20 cellular contexts compared by ENCODE assay signal in the genomic region with DNA sequence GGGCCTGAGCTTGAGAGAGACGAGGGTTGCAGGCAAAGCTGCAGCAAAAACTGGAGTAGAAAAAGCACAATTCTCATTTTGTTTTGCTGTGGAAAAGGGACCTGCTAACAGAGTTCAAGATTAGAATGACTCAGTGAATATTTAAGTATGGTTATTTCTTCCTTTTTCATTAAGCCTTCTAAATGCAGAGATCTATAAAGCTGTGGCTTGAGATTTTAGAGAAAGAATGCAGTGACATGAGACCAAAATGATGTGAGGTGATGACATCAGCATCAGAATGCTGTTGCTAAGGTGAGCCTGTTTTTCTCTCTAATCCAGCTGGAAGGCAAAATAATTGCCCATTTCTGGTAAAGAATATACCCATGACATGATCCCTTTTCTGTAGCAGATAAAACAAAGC. TPM values are rescaled to one million over a fixed set of nuclear protein-coding genes. Genes with fewer than 3 reads are reported as not detected.
A peak's percentile ranks its signal among the peaks of the same experiment; 100 is the strongest.
DNase-seq lines count a peak whose midpoint lies in the region; ATAC-seq and TF ChIP-seq lines count a peak whose summit lies in the region.
"Had no signal": no experiment of that assay in that cellular context is flagged by ENCODE, and none has a peak within 500 bp of the region (broad histone marks: within the 10 kb centered on the region; RNA-seq: fewer than 3 reads in every experiment).

No MANE protein-coding gene starts in this region.

- peaks cover 1% of the 10 kb centered on the region for H3K36me3 Mint-ChIP-seq in activated naive CD8-positive, alpha-beta T cell treated with anti-CD3 and anti-CD28 coated beads, Interleukin-2, amount 10 ng/mL, durations not matched to agents 7 days and 5 days
- peaks cover 2% of the 10 kb centered on the region for H3K36me3 Mint-ChIP-seq in activated naive CD8-positive, alpha-beta T cell treated with anti-CD3 and anti-CD28 coated beads for 36 hours
- H3K36me3 Mint-ChIP-seq in mesothelial cell of epicardium, result peaks cover 9% of the 10 kb centered on the region

- peaks cover 24% of the 10 kb centered on the region for H3K4me1 ChIP-seq in adipocyte (ENCODE audit: control insufficient read depth, insufficient read depth, low read length)
- H3K4me1 ChIP-seq: foreskin keratinocyte, thyroid gland had no signal

- no peaks in the 10 kb centered on the region for H3K36me3 ChIP-seq in adipocyte (ENCODE audit: control insufficient read depth, insufficient read depth, low read length, severe bottlenecking)
- H3K36me3 ChIP-seq: thyroid gland had no signal

- H3K4me1 Mint-ChIP-seq in activated naive CD8-positive, alpha-beta T cell treated with anti-CD3 and anti-CD28 coated beads, Interleukin-2, amount 10 ng/mL, durations not matched to agents 7 days and 5 days, result peaks cover 22% of the 10 kb centered on the region
- H3K4me1 Mint-ChIP-seq in activated naive CD8-positive, alpha-beta T cell treated with anti-CD3 and anti-CD28 coated beads for 36 hours, result peaks cover 44% of the 10 kb centered on the region
- peaks cover 19% of the 10 kb centered on the region for H3K4me1 Mint-ChIP-seq in mesothelial cell of epicardium
- H3K4me1 Mint-ChIP-seq: nephron had no signal

- no peak for ATAC-seq in activated naive CD8-positive, alpha-beta T cell treated with anti-CD3 and anti-CD28 coated beads, Interleukin-2, amount 10 ng/mL, durations not matched to agents 7 days and 5 days (ENCODE audit: low read depth)
- ATAC-seq: foreskin keratinocyte had no signal

- H3K9me3 Mint-ChIP-seq in activated naive CD8-positive, alpha-beta T cell treated with anti-CD3 and anti-CD28 coated beads, Interleukin-2, amount 10 ng/mL, durations not matched to agents 7 days and 5 days, result peaks cover 4% of the 10 kb centered on the region
- H3K9me3 Mint-ChIP-seq in activated naive CD8-positive, alpha-beta T cell treated with anti-CD3 and anti-CD28 coated beads for 36 hours, result peaks cover 5% of the 10 kb centered on the region
- H3K9me3 Mint-ChIP-seq in mesothelial cell of epicardium, result peaks cover 12% of the 10 kb centered on the region

- no peak for DNase-seq in activated naive CD8-positive, alpha-beta T cell treated with anti-CD3 and anti-CD28 coated beads, Interleukin-2, amount 10 ng/mL, durations not matched to agents 7 days and 5 days
- no peak for DNase-seq in activated naive CD8-positive, alpha-beta T cell treated with anti-CD3 and anti-CD28 coated beads for 36 hours
- DNase-seq in adipocyte (ENCODE audit: low read depth) (peak; percentile 30), mesothelial cell of epicardium (ENCODE audit: low spot score in 2 of 2, unreplicated experiment in 2 of 2) (no peak), A172 (ENCODE audit: low spot score) (no peak), NCI-H1436 treated with DMSO at 0.1 percent for 48 hours (lab: John Stamatoyannopoulos, UW) (no peak), T-helper 1 cell (no peak)
- no peak for DNase-seq in stimulated activated CD4-positive, alpha-beta T cell treated with anti-CD3 and anti-CD28 coated beads, Interleukin-2, amount 100 ng/mL, for 48 hours
- DNase-seq: activated CD4-positive, alpha-beta T cell treated with anti-CD3 and anti-CD28 coated beads for 48 hours; activated T-cell treated with anti-CD3 and anti-CD28 coated beads, Interleukin-2, amount 50 U/mL, for 1 hour; foreskin keratinocyte; NCI-H1105; NCI-H2227 treated with DMSO at 0.1 percent for 48 hours; Right ventricle myocardium superior; stimulated activated CD4-positive, alpha-beta T cell treated with anti-CD3 and anti-CD28 coated beads, Interleukin-4, amount 100 ng/mL, for 1 hour; stimulated activated CD8-positive, alpha-beta memory T cell treated with anti-CD3 and anti-CD28 coated beads, Interleukin-4, amount 100 ng/mL, for 48 hours; T-helper 9 cell; thyroid gland had no signal

- no peak overlapping the region for H3K4me3 ChIP-seq in adipocyte (ENCODE audit: low read length)
- H3K4me3 ChIP-seq: thyroid gland had no signal

- POLR2A ChIA-PET in activated naive CD8-positive, alpha-beta T cell treated with anti-CD3 and anti-CD28 coated beads, Interleukin-2, amount 10 ng/mL, durations not matched to agents 7 days and 5 days (lab: Charles Lee), result interaction anchor here (2.0 to 2.6 kb wide), 2 partner anchors 11 to 15 kb away, joined by 11 to 13 read pairs; a partner anchor contains a TSS

- H3K27ac Mint-ChIP-seq in activated naive CD8-positive, alpha-beta T cell treated with anti-CD3 and anti-CD28 coated beads, Interleukin-2, amount 10 ng/mL, durations not matched to agents 7 days and 5 days, result peak overlapping the region; percentile 44
- no peak overlapping the region for H3K27ac Mint-ChIP-seq in activated naive CD8-positive, alpha-beta T cell treated with anti-CD3 and anti-CD28 coated beads for 36 hours
- peak overlapping the region; percentile 45 for H3K27ac Mint-ChIP-seq in mesothelial cell of epicardium
- H3K27ac Mint-ChIP-seq: IgD-negative memory B cell, nephron had no signal

- H3K9ac ChIP-seq in adipocyte (ENCODE audit: low read length), result peak overlapping the region; percentile 67

- no peak overlapping the region for H3K4me3 Mint-ChIP-seq in activated naive CD8-positive, alpha-beta T cell treated with anti-CD3 and anti-CD28 coated beads, Interleukin-2, amount 10 ng/mL, durations not matched to agents 7 days and 5 days
- H3K4me3 Mint-ChIP-seq in activated naive CD8-positive, alpha-beta T cell treated with anti-CD3 and anti-CD28 coated beads for 36 hours, result no peak overlapping the region
- H3K4me3 Mint-ChIP-seq in mesothelial cell of epicardium, result no peak overlapping the region
- H3K4me3 Mint-ChIP-seq: IgD-negative memory B cell, nephron had no signal

- H3K27me3 ChIP-seq in adipocyte (replicated peaks; ENCODE audit: control insufficient read depth, insufficient read depth, low read length), result no peaks in the 10 kb centered on the region
- H3K27me3 ChIP-seq: foreskin keratinocyte, thyroid gland had no signal

- H3K9me3 ChIP-seq in adipocyte (ENCODE audit: control insufficient read depth, low read length), result no peaks in the 10 kb centered on the region
- H3K9me3 ChIP-seq: thyroid gland had no signal

- no peaks in the 10 kb centered on the region for H3K27me3 Mint-ChIP-seq in activated naive CD8-positive, alpha-beta T cell treated with anti-CD3 and anti-CD28 coated beads, Interleukin-2, amount 10 ng/mL, durations not matched to agents 7 days and 5 days
- H3K27me3 Mint-ChIP-seq in activated naive CD8-positive, alpha-beta T cell treated with anti-CD3 and anti-CD28 coated beads for 36 hours, result no peaks in the 10 kb centered on the region
- H3K27me3 Mint-ChIP-seq in mesothelial cell of epicardium (ENCODE audit: low read depth), result no peaks in the 10 kb centered on the region

- TF ChIP-seq CTCF in mesothelial cell of epicardium (IDR thresholded peaks at IDR 0.05; ENCODE audit: unreplicated experiment), result no peak

RNA-seq across cellular contexts. Expression of a gene that starts 10.8 kb away (rescaled TPM):
- 10 to 100 TPM; 17.2 to 17.9 TPM for total RNA-seq in activated naive CD8-positive, alpha-beta T cell treated with anti-CD3 and anti-CD28 coated beads, Interleukin-2, amount 10 ng/mL, durations not matched to agents 7 days and 5 days
- total RNA-seq in activated naive CD8-positive, alpha-beta T cell treated with anti-CD3 and anti-CD28 coated beads for 36 hours, result 10 to 100 TPM; 12.5 to 13.6 TPM
- 71.8 to 78.9 TPM (median 76.9 TPM) in 3 replicates for total RNA-seq in mesothelial cell of epicardium
- total RNA-seq in A172 (2014; rRNA removed; shearing (Covaris generic)), result 176 and 204 TPM in 2 replicates
